ENCODE assay signal across 29 cellular contexts in the genomic region with DNA sequence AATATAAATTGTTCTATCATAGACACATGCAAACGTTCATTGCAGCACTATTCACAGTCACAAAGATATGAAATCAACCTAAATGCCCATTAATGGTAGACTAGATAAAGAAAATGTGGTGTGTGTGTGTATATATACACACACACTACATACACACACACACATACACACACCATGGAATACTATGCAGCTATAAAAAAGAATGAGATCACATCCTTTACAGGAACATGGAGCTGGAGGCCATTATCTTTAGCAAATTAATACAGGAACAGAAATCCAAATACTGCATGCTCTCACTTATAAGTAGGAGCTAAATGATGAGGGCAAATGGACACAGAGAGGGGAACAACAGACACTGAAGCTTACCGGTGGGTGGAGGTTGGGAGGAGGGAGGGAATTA.
"Had no signal": no experiment of that assay in that cellular context is flagged by ENCODE, and none has a peak within 500 bp of the region (broad histone marks: within the 10 kb centered on the region; RNA-seq: fewer than 3 reads in every experiment).

No MANE protein-coding gene starts in this region.

- H3K36me3 ChIP-seq: left lung, pancreas, prostate gland, thyroid gland, transverse colon, upper lobe of left lung, vagina had no signal

- H3K4me1 Mint-ChIP-seq: immature natural killer cell had no signal

- H3K9me3 Mint-ChIP-seq: natural killer cell treated with Interleukin-12 subunit alpha and Interleukin-12 subunit beta and Interleukin-15 and Interleukin-18, amount 100 ng/mL, for 72 hours had no signal

- H3K27ac ChIP-seq: left lung, pancreas, prostate gland, skin epidermis, stomach, testis, thyroid gland, transverse colon, upper lobe of left lung, vagina had no signal

- H3K27me3 ChIP-seq: left lung, pancreas, stomach, testis, thyroid gland, transverse colon, upper lobe of left lung, vagina had no signal

- H3K4me3 Mint-ChIP-seq: immature natural killer cell; mesothelial cell of epicardium; naive thymus-derived CD4-positive, alpha-beta T cell; natural killer cell treated with Interleukin-12 subunit alpha and Interleukin-12 subunit beta and Interleukin-15 and Interleukin-18, amount 100 ng/mL, for 72 hours; stimulated activated naive B cell treated with anti-CD40 and anti-IgM and Interleukin-4, amounts not matched to agents 10 μg/mL and 1 μg/mL and 100 μg/mL, for 72 hours had no signal

- H3K9me3 ChIP-seq: left lung, prostate gland, stomach, testis, thyroid gland, transverse colon, upper lobe of left lung, vagina had no signal

- DNase-seq: hypothalamus; immature natural killer cell; kidney; left colon; left lung; mesendoderm; naive thymus-derived CD4-positive, alpha-beta T cell; pancreas; posterior cingulate gyrus; retina; right cardiac atrium; stimulated activated CD4-positive, alpha-beta T cell treated with anti-CD3 and anti-CD28 coated beads, Interleukin-12 subunit alpha, Interleukin-12 subunit beta, amount 100 ng/mL, for 4 hours; stimulated activated CD4-positive, alpha-beta T cell treated with anti-CD3 and anti-CD28 coated beads, Interleukin-15, amount 100 ng/mL, for 24 hours; stimulated activated CD4-positive, alpha-beta T cell treated with anti-CD3 and anti-CD28 coated beads, Interleukin-2, amount 100 ng/mL, for 24 hours; stimulated activated CD4-positive, alpha-beta T cell treated with anti-CD3 and anti-CD28 coated beads, Interleukin-4, amount 100 ng/mL, for 1 hour; stimulated activated naive B cell treated with anti-CD40 and anti-IgM and Interleukin-4, amounts not matched to agents 10 μg/mL and 1 μg/mL and 100 μg/mL, for 72 hours; stimulated activated naive CD8-positive, alpha-beta T cell treated with anti-CD3 and anti-CD28 coated beads, Interleukin-15, Interleukin-2, amounts not matched to agents 100 U/mL and 50 U/mL, for 24 hours; stomach; testis; thyroid gland; transverse colon; upper lobe of left lung had no signal

- H3K27me3 Mint-ChIP-seq: naive thymus-derived CD4-positive, alpha-beta T cell; stimulated activated naive B cell treated with anti-CD40 and anti-IgM and Interleukin-4, amounts not matched to agents 10 μg/mL and 1 μg/mL and 100 μg/mL, for 72 hours had no signal

- H3K4me1 ChIP-seq: pancreas, prostate gland, stomach, thyroid gland, transverse colon, upper lobe of left lung, vagina had no signal

- H3K27ac Mint-ChIP-seq: immature natural killer cell; mesothelial cell of epicardium; naive thymus-derived CD4-positive, alpha-beta T cell; stimulated activated naive B cell treated with anti-CD40 and anti-IgM and Interleukin-4, amounts not matched to agents 10 μg/mL and 1 μg/mL and 100 μg/mL, for 72 hours had no signal

- H3K4me3 ChIP-seq: left lung, lung, pancreas, prostate gland, skin epidermis, stomach, testis, thyroid gland, transverse colon, upper lobe of left lung, vagina had no signal

- ATAC-seq: left colon; left lung; natural killer cell treated with Interleukin-12 subunit alpha and Interleukin-12 subunit beta and Interleukin-15 and Interleukin-18, amount 100 ng/mL, for 72 hours; pancreas; right cardiac atrium; sciatic nerve; stimulated activated naive B cell treated with anti-CD40 and anti-IgM and Interleukin-4, amounts not matched to agents 10 μg/mL and 1 μg/mL and 100 μg/mL, for 72 hours; stimulated activated naive CD8-positive, alpha-beta T cell treated with anti-CD3 and anti-CD28 coated beads, Interleukin-15, Interleukin-2, amounts not matched to agents 100 U/mL and 50 U/mL, for 24 hours had no signal
